ENCODE assay signal across 8 cellular contexts in genomic region chr1:179815642-179816041, GRCh38.
A peak's percentile ranks its signal among the peaks of the same experiment; 100 is the strongest.
DNase-seq lines count a peak whose midpoint lies in the region; ATAC-seq, FAIRE-seq and TF ChIP-seq lines count a peak whose summit lies in the region.

No MANE protein-coding gene starts in this region.

- no peaks in the 10 kb centered on the region for H4K20me1 ChIP-seq in Karpas-422 (ENCODE audit: insufficient read depth, low read depth, low read length)

- H3K27ac ChIP-seq in CD4-positive, alpha-beta memory T cell (ENCODE audit: low read depth, low read length): peak overlapping the region; percentile 52
- H3K27ac ChIP-seq in Karpas-422 (ENCODE audit: low read length): no peak overlapping the region
- no peak overlapping the region for H3K27ac ChIP-seq in coronary artery
- H3K27ac ChIP-seq in neutrophil: peak overlapping the region; percentile 20

- H3K4me1 ChIP-seq in CD4-positive, alpha-beta memory T cell (ENCODE audit: insufficient read depth, low read length): peaks cover 17% of the 10 kb centered on the region
- H3K4me1 ChIP-seq in Karpas-422 (ENCODE audit: low read length) (peaks cover 12% of the 10 kb centered on the region), neutrophil (ENCODE audit: control insufficient read depth in 1 of 2, insufficient read depth in 1 of 2, low read depth in 1 of 2, low read length in 1 of 2) (peaks cover 21 to 30% of the 10 kb centered on the region in 2 experiments)

- H3K36me3 Mint-ChIP-seq in CD4-positive, alpha-beta memory T cell: peaks cover 0 to 2% of the 10 kb centered on the region in 2 donors

- H3K4me1 Mint-ChIP-seq in CD4-positive, alpha-beta memory T cell: peaks cover 10 to 26% (median 22%) of the 10 kb centered on the region in 4 donors

- peak overlapping the region; percentile 47 to 56 for H3K4me3 ChIP-seq in CD4-positive, alpha-beta memory T cell (ENCODE audit: low read length in 2 of 2)
- peak overlapping the region; percentile 52 for H3K4me3 ChIP-seq in Karpas-422 (ENCODE audit: low read length)
- H3K4me3 ChIP-seq in coronary artery: peak overlapping the region; percentile 72
- peak overlapping the region; percentile 54 to 64 for H3K4me3 ChIP-seq in neutrophil (ENCODE audit: low read depth in 1 of 2, low read length in 1 of 2)

- no peaks in the 10 kb centered on the region for H3K9me2 ChIP-seq in Karpas-422 (replicated peaks; ENCODE audit: insufficient read depth, low read length)

- CTCF ChIA-PET in CD4-positive, alpha-beta memory T cell (lab: Charles Lee; ENCODE audit: partially characterized antibody): interaction anchor here (0.6 to 11.5 kb wide), 37 partner anchors 7 to 1044 kb away, joined by 3 to 446 read pairs (median 7); partner anchors contain the start of genes CEP350, SOAT1 and TOR1AIP1

- H3K36me3 ChIP-seq in CD4-positive, alpha-beta memory T cell (ENCODE audit: insufficient read depth, low read length): no peaks in the 10 kb centered on the region
- H3K36me3 ChIP-seq in Karpas-422 (ENCODE audit: insufficient read depth, low read length) (no peaks in the 10 kb centered on the region), neutrophil (no peaks in the 10 kb centered on the region)

- peak overlapping the region; percentile 69 for H3K4me2 ChIP-seq in Karpas-422 (ENCODE audit: low read depth, low read length, poor library complexity, severe bottlenecking)

- H3K27me3 Mint-ChIP-seq in CD4-positive, alpha-beta memory T cell: no peaks in the 10 kb centered on the region

- no peak for DNase-seq in CD4-positive, alpha-beta memory T cell
- DNase-seq in Karpas-422 (no peak), coronary artery (ENCODE audit: low spot score) (no peak), frontal cortex (ENCODE audit: low spot score in 2 of 2) (no peak)

- no peaks in the 10 kb centered on the region for H3K79me2 ChIP-seq in Karpas-422 (ENCODE audit: low read length)

- intact Hi-C loops in CD4-positive, alpha-beta memory T cell (cut with micrococcal nuclease): loop anchor here (2.0 to 10.0 kb wide), 3 partner anchors 139 to 1281 kb away; partner anchors contain the start of genes CEP350 and FAM20B

- H3K9me3 ChIP-seq in CD4-positive, alpha-beta memory T cell (ENCODE audit: control insufficient read depth in 1 of 2, low read length in 2 of 2): no peaks in the 10 kb centered on the region
- H3K9me3 ChIP-seq in Karpas-422 (ENCODE audit: low read length): no peaks in the 10 kb centered on the region
- no peaks in the 10 kb centered on the region for H3K9me3 ChIP-seq in neutrophil

- FAIRE-seq in frontal cortex (lab: Jason Lieb, UNC): no peak

- H3K9ac ChIP-seq in Karpas-422 (ENCODE audit: low read length): peak overlapping the region; percentile 18; the same call in 1 of the 2 replicates

- ATAC-seq in GM21619 (IDR thresholded peaks at IDR 0.05; ENCODE audit: unreplicated experiment) (no peak), HG02970 (IDR thresholded peaks at IDR 0.05; ENCODE audit: low FRiP score, unreplicated experiment) (no peak), GM18511 (IDR thresholded peaks at IDR 0.05; ENCODE audit: unreplicated experiment) (no peak)

- H3K4me3 Mint-ChIP-seq in CD4-positive, alpha-beta memory T cell: peak overlapping the region; percentile 92 to 100 (median 96)

- POLR2A ChIA-PET in CD4-positive, alpha-beta memory T cell (lab: Charles Lee; ENCODE audit: partially characterized antibody): interaction anchor here (1.0 to 3.3 kb wide), 9 partner anchors 11 to 364 kb away, joined by 3 to 36 read pairs (median 10); partner anchors contain the start of genes CEP350, TOR1AIP1 and TOR1AIP2

- H3K27ac Mint-ChIP-seq in CD4-positive, alpha-beta memory T cell: peak overlapping the region; percentile 92 to 99 (median 97)

- H3K27me3 ChIP-seq in CD4-positive, alpha-beta memory T cell (ENCODE audit: insufficient read depth, low read length): no peaks in the 10 kb centered on the region
- H3K27me3 ChIP-seq in Karpas-422 (ENCODE audit: low read length) (no peaks in the 10 kb centered on the region), neutrophil (no peaks in the 10 kb centered on the region)

- H2AFZ ChIP-seq in Karpas-422 (ENCODE audit: low read length): peak overlapping the region; percentile 68; the same call in 1 of the 2 replicates

- TF ChIP-seq CTCF in coronary artery (IDR thresholded peaks at IDR 0.05): no peak
- TF ChIP-seq CTCF in neutrophil (IDR thresholded peaks at IDR 0.05): no peak

- no peaks in the 10 kb centered on the region for H3K9me3 Mint-ChIP-seq in CD4-positive, alpha-beta memory T cell

Comparison
In these comparisons a context has a peak if more than half of its experiments do, and no peak if none do; other contexts are left out.
1. H3K27ac ChIP-seq: peak in CD4-positive, alpha-beta memory T cell (single experiment) and neutrophil (single experiment); none in Karpas-422 (single experiment) and coronary artery (0 of 2).
2. Peak in every context shown above with its lines, with median percentiles within 50 percentile points of each other: H3K4me3 ChIP-seq.